1 cellular context compared by ENCODE assay signal in genomic region chr6:161228911-161229591, GRCh38.
TF ChIP-seq lines count a peak whose summit lies in the region.

No MANE protein-coding gene starts in this region.

TF ChIP-seq in K562, 482 proteins besides CTCF, POLR2A, EP300 and RAD21 (continued from another document and continues in another):
- TF ChIP-seq HDAC3 (IDR thresholded peaks at IDR 0.05; ENCODE audit: borderline replicate concordance, partially characterized antibody) (peak; percentile 52), MAX (CRISPR knock-in tag; IDR thresholded peaks at IDR 0.05) (0 out of 2 replicates have a peak, but pooled peaks have one; percentile 11), CREBBP (IDR thresholded peaks at IDR 0.05; ENCODE audit: low read depth, low read length) (no peak), ZNF551 (CRISPR knock-in tag; IDR thresholded peaks at IDR 0.05) (no peak; the same call in 1 of the 2 replicates), HMGN3 (IDR thresholded peaks at IDR 0.05; ENCODE audit: borderline replicate concordance, extremely low read depth, insufficient read length, low read depth, low read length) (no peak), THRAP3 (IDR thresholded peaks at IDR 0.05; ENCODE audit: borderline replicate concordance) (0 out of 2 replicates have a peak, but pooled peaks have one; percentile 29), HMG20B (CRISPR knock-in tag; IDR thresholded peaks at IDR 0.05) (no peak), ZNF764 (CRISPR knock-in tag; IDR thresholded peaks at IDR 0.05; ENCODE audit: low read depth) (no peak), ATF7 (IDR thresholded peaks at IDR 0.05) (0 out of 2 replicates have a peak, but pooled peaks have one; percentile 63), DDX20 (tag; IDR thresholded peaks at IDR 0.05; ENCODE audit: low read depth) (no peak), ZNF778 (CRISPR knock-in tag; IDR thresholded peaks at IDR 0.05) (no peak), SRF (CRISPR knock-in tag; IDR thresholded peaks at IDR 0.05) (no peak), PREB (CRISPR knock-in tag; IDR thresholded peaks at IDR 0.05) (peak; percentile 52; the same call in 1 of the 2 replicates), ZNF584 (CRISPR knock-in tag; IDR thresholded peaks at IDR 0.05; ENCODE audit: low read depth) (peak; percentile 73; the same call in 1 of the 2 replicates), SPI1 (IDR thresholded peaks at IDR 0.05; ENCODE audit: borderline replicate concordance, low read depth, low read length) (no peak), EZH2 (IDR thresholded peaks at IDR 0.05; ENCODE audit: borderline replicate concordance, low read depth, low read length) (no peak), E4F1 (CRISPR knock-in tag; IDR thresholded peaks at IDR 0.05; ENCODE audit: borderline replicate concordance) (no peak), RBM34 (IDR thresholded peaks at IDR 0.05; ENCODE audit: borderline replicate concordance, insufficient read depth, low read length) (no peak), PKNOX1 (IDR thresholded peaks at IDR 0.05) (peak; percentile 69), JUN (IDR thresholded peaks at IDR 0.05; ENCODE audit: borderline replicate concordance, low read depth, low read length) (peak; percentile 86; the same call in 1 of the 2 replicates), JUN (CRISPR knock-in tag; IDR thresholded peaks at IDR 0.05; ENCODE audit: borderline replicate concordance) (peak; percentile 83; the same call in 1 of the 2 replicates), ETV5 (CRISPR knock-in tag; IDR thresholded peaks at IDR 0.05; ENCODE audit: low read depth) (0 out of 2 replicates have a peak, but pooled peaks have one; percentile 64), ZNF232 (CRISPR knock-in tag; IDR thresholded peaks at IDR 0.05) (no peak), ILF3 (IDR thresholded peaks at IDR 0.05; ENCODE audit: borderline replicate concordance) (no peak), ZNF174 (CRISPR knock-in tag; IDR thresholded peaks at IDR 0.05) (0 out of 2 replicates have a peak, but pooled peaks have one; percentile 47), BCLAF1 (IDR thresholded peaks at IDR 0.05; ENCODE audit: borderline replicate concordance in 1 of 2, control insufficient read depth in 1 of 2, low read depth in 2 of 2, low read length in 1 of 2) (0 out of 4 replicates have a peak, but pooled peaks of 1 of the 2 experiments have one; percentile 17), CUX1 (CRISPR knock-in tag; IDR thresholded peaks at IDR 0.05) (no peak), ZNF592 (IDR thresholded peaks at IDR 0.05) (peak; percentile 68; the same call in 1 of the 2 replicates), ZNF41 (CRISPR knock-in tag; conservative IDR thresholded peaks at IDR 0.05) (0 out of 2 replicates have a peak, but pooled peaks have one; percentile 40), ZBED1 (IDR thresholded peaks at IDR 0.05) (no peak), ZBTB33 (CRISPR knock-in tag; IDR thresholded peaks at IDR 0.05) (0 out of 2 replicates have a peak, but pooled peaks have one; percentile 28), GTF2F1 (IDR thresholded peaks at IDR 0.05; ENCODE audit: low read depth, low read length) (no peak), HDAC1 (IDR thresholded peaks at IDR 0.05) (peak in 1 of 2 experiments; percentile 46; a peak in 2 of 4 replicates), RBM39 (optimal IDR thresholded peaks at IDR 0.05; ENCODE audit: low read depth, low read length) (no peak)
